Comparison of ENCODE assay signal across 1 cellular context in the genomic region with DNA sequence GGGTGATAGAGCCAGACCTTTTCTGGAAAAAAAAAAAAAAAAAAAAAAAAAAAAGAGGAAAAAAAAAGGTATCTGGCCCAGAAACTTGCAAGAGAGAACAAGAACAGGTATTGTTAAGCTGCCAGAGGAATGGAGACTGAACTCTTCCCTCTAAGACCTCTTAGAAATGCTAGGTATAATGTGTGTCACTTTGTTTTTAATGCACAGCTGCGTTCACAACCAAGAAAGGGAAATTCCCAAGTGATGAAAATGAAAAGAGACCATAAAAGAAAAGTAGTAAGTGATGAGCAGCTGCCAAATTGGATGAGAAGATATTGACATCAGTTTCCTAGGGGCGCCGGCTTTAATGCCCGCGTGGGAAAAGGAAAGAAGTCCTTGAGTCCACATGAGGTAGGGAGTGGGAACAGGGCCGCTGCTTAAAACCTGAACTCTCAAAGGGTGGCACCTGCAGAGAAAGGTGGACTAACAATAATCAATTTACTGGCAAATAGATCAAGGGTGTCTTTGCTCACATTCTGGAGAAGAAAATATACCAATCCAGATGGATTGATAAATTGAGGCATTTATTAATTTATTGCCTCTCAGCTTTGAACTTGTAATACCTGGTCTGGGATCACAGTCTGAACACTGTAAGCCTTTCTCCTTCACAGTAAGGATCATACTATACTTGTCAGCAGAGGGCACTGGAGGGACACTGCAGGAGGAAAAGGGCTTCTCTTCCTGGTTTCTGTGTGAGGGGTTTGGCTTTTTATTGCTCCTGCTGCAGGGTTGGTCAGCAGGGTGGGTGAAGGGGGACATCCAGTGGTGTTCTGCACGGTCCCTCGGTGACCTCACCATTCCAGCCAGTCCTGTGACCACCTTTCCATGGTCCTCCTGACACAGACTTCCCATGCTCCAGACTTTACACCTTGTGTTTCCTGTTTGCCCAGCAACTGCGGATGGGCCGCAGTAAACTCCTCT.
TF ChIP-seq lines count a peak whose summit lies in the region.

No MANE protein-coding gene starts in this region.

TF ChIP-seq in HepG2, 621 proteins besides CTCF, POLR2A, EP300 and RAD21 (continued from another document and continues in another):
- TF ChIP-seq, protein P1, sequence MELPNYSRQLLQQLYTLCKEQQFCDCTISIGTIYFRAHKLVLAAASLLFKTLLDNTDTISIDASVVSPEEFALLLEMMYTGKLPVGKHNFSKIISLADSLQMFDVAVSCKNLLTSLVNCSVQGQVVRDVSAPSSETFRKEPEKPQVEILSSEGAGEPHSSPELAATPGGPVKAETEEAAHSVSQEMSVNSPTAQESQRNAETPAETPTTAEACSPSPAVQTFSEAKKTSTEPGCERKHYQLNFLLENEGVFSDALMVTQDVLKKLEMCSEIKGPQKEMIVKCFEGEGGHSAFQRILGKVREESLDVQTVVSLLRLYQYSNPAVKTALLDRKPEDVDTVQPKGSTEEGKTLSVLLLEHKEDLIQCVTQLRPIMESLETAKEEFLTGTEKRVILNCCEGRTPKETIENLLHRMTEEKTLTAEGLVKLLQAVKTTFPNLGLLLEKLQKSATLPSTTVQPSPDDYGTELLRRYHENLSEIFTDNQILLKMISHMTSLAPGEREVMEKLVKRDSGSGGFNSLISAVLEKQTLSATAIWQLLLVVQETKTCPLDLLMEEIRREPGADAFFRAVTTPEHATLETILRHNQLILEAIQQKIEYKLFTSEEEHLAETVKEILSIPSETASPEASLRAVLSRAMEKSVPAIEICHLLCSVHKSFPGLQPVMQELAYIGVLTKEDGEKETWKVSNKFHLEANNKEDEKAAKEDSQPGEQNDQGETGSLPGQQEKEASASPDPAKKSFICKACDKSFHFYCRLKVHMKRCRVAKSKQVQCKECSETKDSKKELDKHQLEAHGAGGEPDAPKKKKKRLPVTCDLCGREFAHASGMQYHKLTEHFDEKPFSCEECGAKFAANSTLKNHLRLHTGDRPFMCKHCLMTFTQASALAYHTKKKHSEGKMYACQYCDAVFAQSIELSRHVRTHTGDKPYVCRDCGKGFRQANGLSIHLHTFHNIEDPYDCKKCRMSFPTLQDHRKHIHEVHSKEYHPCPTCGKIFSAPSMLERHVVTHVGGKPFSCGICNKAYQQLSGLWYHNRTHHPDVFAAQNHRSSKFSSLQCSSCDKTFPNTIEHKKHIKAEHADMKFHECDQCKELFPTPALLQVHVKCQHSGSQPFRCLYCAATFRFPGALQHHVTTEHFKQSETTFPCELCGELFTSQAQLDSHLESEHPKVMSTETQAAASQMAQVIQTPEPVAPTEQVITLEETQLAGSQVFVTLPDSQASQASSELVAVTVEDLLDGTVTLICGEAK (IDR thresholded peaks at IDR 0.05), result no peak
- TF ChIP-seq, protein P1 (CRISPR knock-in tag; IDR thresholded peaks at IDR 0.05), result no peak
- no peak for TF ChIP-seq ZNF749 (CRISPR knock-in tag; IDR thresholded peaks at IDR 0.05; ENCODE audit: borderline replicate concordance)
- TF ChIP-seq NFKB2 (CRISPR knock-in tag; IDR thresholded peaks at IDR 0.05; ENCODE audit: borderline replicate concordance), result no peak
- no peak for TF ChIP-seq HDAC6 (IDR thresholded peaks at IDR 0.05; ENCODE audit: low read depth, low read length)
- TF ChIP-seq FOXA3 (CRISPR knock-in tag; IDR thresholded peaks at IDR 0.05), result 0 out of 2 replicates have a peak, but pooled peaks have one; percentile 12
- TF ChIP-seq FOSL2 (CRISPR knock-in tag; IDR thresholded peaks at IDR 0.05), result peak; percentile 30; the same call in 1 of the 2 replicates
- no peak for TF ChIP-seq ZBTB21 (CRISPR knock-in tag; IDR thresholded peaks at IDR 0.05)
- peak; percentile 69 for TF ChIP-seq ELF1 (CRISPR knock-in tag; IDR thresholded peaks at IDR 0.05)
- TF ChIP-seq ZKSCAN1 (IDR thresholded peaks at IDR 0.05; ENCODE audit: low read length), result 0 out of 2 replicates have a peak, but pooled peaks have one; percentile 16
- TF ChIP-seq ZNF660 (CRISPR knock-in tag; IDR thresholded peaks at IDR 0.05; ENCODE audit: borderline replicate concordance, low read depth), result no peak
- TF ChIP-seq HNRNPUL1 (IDR thresholded peaks at IDR 0.05; ENCODE audit: low read depth, low read length), result no peak
- TF ChIP-seq CENPX (CRISPR knock-in tag; IDR thresholded peaks at IDR 0.05), result no peak
- peak; percentile 43; the same call in 1 of the 2 replicates for TF ChIP-seq GATAD2A (CRISPR knock-in tag; IDR thresholded peaks at IDR 0.05)
- TF ChIP-seq ELF3 (CRISPR knock-in tag; IDR thresholded peaks at IDR 0.05), result peak; percentile 88
- TF ChIP-seq, protein P2, sequence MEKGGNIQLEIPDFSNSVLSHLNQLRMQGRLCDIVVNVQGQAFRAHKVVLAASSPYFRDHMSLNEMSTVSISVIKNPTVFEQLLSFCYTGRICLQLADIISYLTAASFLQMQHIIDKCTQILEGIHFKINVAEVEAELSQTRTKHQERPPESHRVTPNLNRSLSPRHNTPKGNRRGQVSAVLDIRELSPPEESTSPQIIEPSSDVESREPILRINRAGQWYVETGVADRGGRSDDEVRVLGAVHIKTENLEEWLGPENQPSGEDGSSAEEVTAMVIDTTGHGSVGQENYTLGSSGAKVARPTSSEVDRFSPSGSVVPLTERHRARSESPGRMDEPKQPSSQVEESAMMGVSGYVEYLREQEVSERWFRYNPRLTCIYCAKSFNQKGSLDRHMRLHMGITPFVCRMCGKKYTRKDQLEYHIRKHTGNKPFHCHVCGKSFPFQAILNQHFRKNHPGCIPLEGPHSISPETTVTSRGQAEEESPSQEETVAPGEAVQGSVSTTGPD (CRISPR knock-in tag; IDR thresholded peaks at IDR 0.05), result no peak
- no peak for TF ChIP-seq ZNF781 (CRISPR knock-in tag; IDR thresholded peaks at IDR 0.05; ENCODE audit: borderline replicate concordance, not compliant biosample characterization)
- TF ChIP-seq SALL2 (CRISPR knock-in tag; IDR thresholded peaks at IDR 0.05), result no peak
- no peak for TF ChIP-seq EEA1 (CRISPR knock-in tag; IDR thresholded peaks at IDR 0.05; ENCODE audit: borderline replicate concordance)
- TF ChIP-seq TBX3 (IDR thresholded peaks at IDR 0.05; ENCODE audit: borderline replicate concordance), result no peak
- peak; percentile 16; the same call in 1 of the 2 replicates for TF ChIP-seq MIXL1 (CRISPR knock-in tag; IDR thresholded peaks at IDR 0.05)
- TF ChIP-seq NAIF1 (CRISPR knock-in tag; IDR thresholded peaks at IDR 0.05; ENCODE audit: borderline replicate concordance), result no peak
- TF ChIP-seq, protein P3, sequence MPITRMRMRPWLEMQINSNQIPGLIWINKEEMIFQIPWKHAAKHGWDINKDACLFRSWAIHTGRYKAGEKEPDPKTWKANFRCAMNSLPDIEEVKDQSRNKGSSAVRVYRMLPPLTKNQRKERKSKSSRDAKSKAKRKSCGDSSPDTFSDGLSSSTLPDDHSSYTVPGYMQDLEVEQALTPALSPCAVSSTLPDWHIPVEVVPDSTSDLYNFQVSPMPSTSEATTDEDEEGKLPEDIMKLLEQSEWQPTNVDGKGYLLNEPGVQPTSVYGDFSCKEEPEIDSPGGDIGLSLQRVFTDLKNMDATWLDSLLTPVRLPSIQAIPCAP (CRISPR knock-in tag; IDR thresholded peaks at IDR 0.05; ENCODE audit: low read depth), result no peak
- TF ChIP-seq ZNF451 (CRISPR knock-in tag; IDR thresholded peaks at IDR 0.05), result no peak
- TF ChIP-seq HNRNPK (IDR thresholded peaks at IDR 0.05; ENCODE audit: low read depth, low read length, poor library complexity, severe bottlenecking), result no peak
- TF ChIP-seq, protein P4, sequence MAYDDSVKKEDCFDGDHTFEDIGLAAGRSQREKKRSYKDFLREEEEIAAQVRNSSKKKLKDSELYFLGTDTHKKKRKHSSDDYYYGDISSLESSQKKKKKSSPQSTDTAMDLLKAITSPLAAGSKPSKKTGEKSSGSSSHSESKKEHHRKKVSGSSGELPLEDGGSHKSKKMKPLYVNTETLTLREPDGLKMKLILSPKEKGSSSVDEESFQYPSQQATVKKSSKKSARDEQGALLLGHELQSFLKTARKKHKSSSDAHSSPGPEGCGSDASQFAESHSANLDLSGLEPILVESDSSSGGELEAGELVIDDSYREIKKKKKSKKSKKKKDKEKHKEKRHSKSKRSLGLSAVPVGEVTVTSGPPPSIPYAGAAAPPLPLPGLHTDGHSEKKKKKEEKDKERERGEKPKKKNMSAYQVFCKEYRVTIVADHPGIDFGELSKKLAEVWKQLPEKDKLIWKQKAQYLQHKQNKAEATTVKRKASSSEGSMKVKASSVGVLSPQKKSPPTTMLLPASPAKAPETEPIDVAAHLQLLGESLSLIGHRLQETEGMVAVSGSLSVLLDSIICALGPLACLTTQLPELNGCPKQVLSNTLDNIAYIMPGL (CRISPR knock-in tag; IDR thresholded peaks at IDR 0.05; ENCODE audit: borderline replicate concordance in 1 of 2, low read depth in 1 of 2), result peak in 1 of 2 experiments; percentile 41; a peak in 1 of 4 replicates
- TF ChIP-seq PCBP2 (optimal IDR thresholded peaks at IDR 0.05; ENCODE audit: low read depth, low read length, poor library complexity, severe bottlenecking), result no peak
- TF ChIP-seq ESRRA (CRISPR knock-in tag; IDR thresholded peaks at IDR 0.05; ENCODE audit: low read depth), result 0 out of 2 replicates have a peak, but pooled peaks have one; percentile 35
- no peak for TF ChIP-seq DNMT3B (CRISPR knock-in tag; conservative IDR thresholded peaks at IDR 0.05)
- TF ChIP-seq, protein P5, sequence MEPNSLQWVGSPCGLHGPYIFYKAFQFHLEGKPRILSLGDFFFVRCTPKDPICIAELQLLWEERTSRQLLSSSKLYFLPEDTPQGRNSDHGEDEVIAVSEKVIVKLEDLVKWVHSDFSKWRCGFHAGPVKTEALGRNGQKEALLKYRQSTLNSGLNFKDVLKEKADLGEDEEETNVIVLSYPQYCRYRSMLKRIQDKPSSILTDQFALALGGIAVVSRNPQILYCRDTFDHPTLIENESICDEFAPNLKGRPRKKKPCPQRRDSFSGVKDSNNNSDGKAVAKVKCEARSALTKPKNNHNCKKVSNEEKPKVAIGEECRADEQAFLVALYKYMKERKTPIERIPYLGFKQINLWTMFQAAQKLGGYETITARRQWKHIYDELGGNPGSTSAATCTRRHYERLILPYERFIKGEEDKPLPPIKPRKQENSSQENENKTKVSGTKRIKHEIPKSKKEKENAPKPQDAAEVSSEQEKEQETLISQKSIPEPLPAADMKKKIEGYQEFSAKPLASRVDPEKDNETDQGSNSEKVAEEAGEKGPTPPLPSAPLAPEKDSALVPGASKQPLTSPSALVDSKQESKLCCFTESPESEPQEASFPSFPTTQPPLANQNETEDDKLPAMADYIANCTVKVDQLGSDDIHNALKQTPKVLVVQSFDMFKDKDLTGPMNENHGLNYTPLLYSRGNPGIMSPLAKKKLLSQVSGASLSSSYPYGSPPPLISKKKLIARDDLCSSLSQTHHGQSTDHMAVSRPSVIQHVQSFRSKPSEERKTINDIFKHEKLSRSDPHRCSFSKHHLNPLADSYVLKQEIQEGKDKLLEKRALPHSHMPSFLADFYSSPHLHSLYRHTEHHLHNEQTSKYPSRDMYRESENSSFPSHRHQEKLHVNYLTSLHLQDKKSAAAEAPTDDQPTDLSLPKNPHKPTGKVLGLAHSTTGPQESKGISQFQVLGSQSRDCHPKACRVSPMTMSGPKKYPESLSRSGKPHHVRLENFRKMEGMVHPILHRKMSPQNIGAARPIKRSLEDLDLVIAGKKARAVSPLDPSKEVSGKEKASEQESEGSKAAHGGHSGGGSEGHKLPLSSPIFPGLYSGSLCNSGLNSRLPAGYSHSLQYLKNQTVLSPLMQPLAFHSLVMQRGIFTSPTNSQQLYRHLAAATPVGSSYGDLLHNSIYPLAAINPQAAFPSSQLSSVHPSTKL (CRISPR knock-in tag; IDR thresholded peaks at IDR 0.05), result 0 out of 2 replicates have a peak, but pooled peaks have one; percentile 29
